24 cellular contexts compared by ENCODE assay signal in the genomic region with DNA sequence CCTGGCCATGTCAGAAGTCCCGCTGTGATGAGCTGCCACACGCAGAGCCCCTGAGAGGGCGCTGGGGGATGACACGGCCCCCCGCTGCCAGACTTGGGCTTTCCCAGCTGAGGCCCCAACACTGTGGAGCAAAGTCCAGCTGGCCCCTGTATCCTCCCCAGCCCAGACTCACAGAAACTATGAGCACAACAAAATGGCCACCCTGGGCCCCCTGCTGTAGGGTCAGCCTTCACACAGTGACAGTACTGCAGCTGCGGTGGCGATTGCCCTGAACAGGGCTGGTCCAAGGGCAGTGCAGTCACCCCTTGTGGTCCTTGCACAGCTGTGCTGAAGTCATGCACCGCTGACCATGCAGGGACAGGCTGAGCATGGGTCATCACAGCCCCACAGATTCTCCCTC.
DNase-seq lines count a peak whose midpoint lies in the region; ATAC-seq and TF ChIP-seq lines count a peak whose summit lies in the region.
"Had no signal": no experiment of that assay in that cellular context is flagged by ENCODE, and none has a peak within 500 bp of the region (broad histone marks: within the 10 kb centered on the region; RNA-seq: fewer than 3 reads in every experiment).

No MANE protein-coding gene starts in this region.

- H3K4me1 ChIP-seq in neuronal stem cell (ENCODE audit: control insufficient read depth in 2 of 2, insufficient read depth in 1 of 2, low read depth in 1 of 2, low read length in 2 of 2): peaks cover 0 to 8% of the 10 kb centered on the region in 2 donors
- no peaks in the 10 kb centered on the region for H3K4me1 ChIP-seq in body of pancreas

- no CpG with 5 or more reads among the region's 8 CpGs for WGBS in neuronal stem cell (ENCODE audit: extremely low coverage in 2 of 2, insufficient read length in 2 of 2, insufficient replicate concordance in 1 of 2), 2 donors
- 44 to 71% methylated on average over 2 to 8 of the region's 8 CpGs for WGBS in body of pancreas, 2 donors

- H3K23ac ChIP-seq in neuronal stem cell (ENCODE audit: low read depth, low read length, poor library complexity): no peak overlapping the region

- ATAC-seq in GM21786 (IDR thresholded peaks at IDR 0.05; ENCODE audit: unreplicated experiment): peak; percentile 43
- no peak for ATAC-seq in body of pancreas
- ATAC-seq: activated CD8-positive, alpha-beta memory T cell treated with anti-CD3 and anti-CD28 coated beads, Interleukin-2, amount 10 ng/mL, durations not matched to agents 7 days and 5 days; CD8-positive, alpha-beta T cell; PC-3 had no signal

- no peaks in the 10 kb centered on the region for H3K79me1 ChIP-seq in neuronal stem cell (ENCODE audit: low read depth, low read length)

- H3K27ac Mint-ChIP-seq in Calu3 (ENCODE audit: unreplicated experiment): no peak overlapping the region
- H3K27ac Mint-ChIP-seq: activated CD8-positive, alpha-beta memory T cell treated with anti-CD3 and anti-CD28 coated beads, Interleukin-2, amount 10 ng/mL, durations not matched to agents 7 days and 5 days; CD8-positive, alpha-beta T cell; natural killer cell treated with Interleukin-12 subunit alpha and Interleukin-12 subunit beta and Interleukin-15 and Interleukin-18, amount 100 ng/mL, for 72 hours; stimulated activated naive CD8-positive, alpha-beta T cell treated with anti-CD3 and anti-CD28 coated beads, Interleukin-15, Interleukin-2, amounts not matched to agents 100 ng/mL and 50 ng/mL, for 24 hours had no signal

- H3K4ac ChIP-seq in neuronal stem cell (ENCODE audit: low read length): no peak overlapping the region

- no peak overlapping the region for H2BK12ac ChIP-seq in neuronal stem cell (ENCODE audit: low read length)

- H3K4me3 ChIP-seq in GM06990 (replicated peaks; ENCODE audit: low read depth, low read length): no peak overlapping the region
- H3K4me3 ChIP-seq in neuronal stem cell (ENCODE audit: low read length in 2 of 2): no peak overlapping the region
- no peak overlapping the region for H3K4me3 ChIP-seq in body of pancreas

- H2BK15ac ChIP-seq in neuronal stem cell (ENCODE audit: low read length): no peak overlapping the region

- H2AK5ac ChIP-seq in neuronal stem cell (ENCODE audit: low read depth, low read length): no peak overlapping the region

- H3K27ac ChIP-seq in neuronal stem cell (replicated peaks; ENCODE audit: low read length) (no peak overlapping the region), body of pancreas (no peak overlapping the region)

- H3K4me1 Mint-ChIP-seq in Calu3 (ENCODE audit: low read depth, unreplicated experiment): no peaks in the 10 kb centered on the region
- H3K4me1 Mint-ChIP-seq: activated CD8-positive, alpha-beta memory T cell treated with anti-CD3 and anti-CD28 coated beads, Interleukin-2, amount 10 ng/mL, durations not matched to agents 7 days and 5 days had no signal

- H3K18ac ChIP-seq in neuronal stem cell (ENCODE audit: low read length): peak overlapping the region; percentile 45

- no peak overlapping the region for H3K4me3 Mint-ChIP-seq in Calu3 (ENCODE audit: low read depth, unreplicated experiment)
- H3K4me3 Mint-ChIP-seq: activated CD8-positive, alpha-beta memory T cell treated with anti-CD3 and anti-CD28 coated beads, Interleukin-2, amount 10 ng/mL, durations not matched to agents 7 days and 5 days; CD8-positive, alpha-beta T cell; natural killer cell treated with Interleukin-12 subunit alpha and Interleukin-12 subunit beta and Interleukin-15 and Interleukin-18, amount 100 ng/mL, for 72 hours; stimulated activated naive CD8-positive, alpha-beta T cell treated with anti-CD3 and anti-CD28 coated beads, Interleukin-15, Interleukin-2, amounts not matched to agents 100 ng/mL and 50 ng/mL, for 24 hours had no signal

- no peak overlapping the region for H3K9ac ChIP-seq in neuronal stem cell (ENCODE audit: low read depth, low read length, poor library complexity)
- H3K9ac ChIP-seq: SK-N-SH had no signal

- no peaks in the 10 kb centered on the region for H3K36me3 ChIP-seq in GM06990 (ENCODE audit: control insufficient read depth, insufficient read depth, low read length)
- no peaks in the 10 kb centered on the region for H3K36me3 ChIP-seq in neuronal stem cell (replicated peaks in 1 of 2; ENCODE audit: control insufficient read depth in 2 of 2, insufficient read depth in 2 of 2, low read length in 2 of 2)
- H3K36me3 ChIP-seq in body of pancreas (replicated peaks in 1 of 2; ENCODE audit: insufficient read depth in 1 of 2, low read depth in 2 of 2): no peaks in the 10 kb centered on the region

- no peak overlapping the region for H3K4me2 ChIP-seq in neuronal stem cell (ENCODE audit: insufficient read depth, low read length, poor library complexity, severe bottlenecking)
- H3K4me2 ChIP-seq: SK-N-SH had no signal

- no peak overlapping the region for H2BK120ac ChIP-seq in neuronal stem cell (ENCODE audit: low read depth, low read length)

- no peaks in the 10 kb centered on the region for H3K27me3 Mint-ChIP-seq in Calu3 (ENCODE audit: unreplicated experiment)
- H3K27me3 Mint-ChIP-seq: activated CD8-positive, alpha-beta memory T cell treated with anti-CD3 and anti-CD28 coated beads, Interleukin-2, amount 10 ng/mL, durations not matched to agents 7 days and 5 days; natural killer cell treated with Interleukin-12 subunit alpha and Interleukin-12 subunit beta and Interleukin-15 and Interleukin-18, amount 100 ng/mL, for 72 hours; stimulated activated naive CD8-positive, alpha-beta T cell treated with anti-CD3 and anti-CD28 coated beads, Interleukin-15, Interleukin-2, amounts not matched to agents 100 ng/mL and 50 ng/mL, for 24 hours had no signal

- H3K14ac ChIP-seq in neuronal stem cell (ENCODE audit: low read length): peak overlapping the region; percentile 5

- H4K8ac ChIP-seq in neuronal stem cell (ENCODE audit: low read depth, low read length): no peak overlapping the region

- no TSS peak for BruUV-seq in Calu3 (replicated peaks; lab: Mats Ljungman, UMichigan)

- peak overlapping the region; percentile 19 for H4K91ac ChIP-seq in neuronal stem cell (ENCODE audit: low read depth, low read length, poor library complexity)

- CTCF ChIA-PET in Calu3 (lab: Charles Lee): no interaction called here

- intact Hi-C loops in Calu3 (cut with micrococcal nuclease; ENCODE audit: unreplicated experiment) (no loop called here), body of pancreas (cut with DNase I) (no loop called here)

- peak overlapping the region; percentile 41 for H2AFZ ChIP-seq in neuronal stem cell (ENCODE audit: low read length)

- TF ChIP-seq CTCF in GM06990 (IDR thresholded peaks at IDR 0.05; ENCODE audit: insufficient read depth, low read length, poor library complexity, severe bottlenecking) (no peak), Calu3 (IDR thresholded peaks at IDR 0.05; ENCODE audit: unreplicated experiment) (no peak), body of pancreas (IDR thresholded peaks at IDR 0.05) (no peak)

- H3K27me3 ChIP-seq in GM06990 (replicated peaks; ENCODE audit: control insufficient read depth, insufficient read depth, low read length) (no peaks in the 10 kb centered on the region), neuronal stem cell (ENCODE audit: control insufficient read depth in 3 of 3, insufficient read depth in 3 of 3, low read depth in 1 of 3, low read length in 3 of 3) (no peaks in the 10 kb centered on the region), body of pancreas (no peaks in the 10 kb centered on the region)

- TF ChIP-seq POLR2A in body of pancreas (IDR thresholded peaks at IDR 0.05): no peak

- no peak overlapping the region for H2BK5ac ChIP-seq in neuronal stem cell (ENCODE audit: low read length)

- H3K9me3 Mint-ChIP-seq in Calu3 (ENCODE audit: low read depth, unreplicated experiment): no peaks in the 10 kb centered on the region
- H3K9me3 Mint-ChIP-seq: CD8-positive, alpha-beta T cell; natural killer cell treated with Interleukin-12 subunit alpha and Interleukin-12 subunit beta and Interleukin-15 and Interleukin-18, amount 100 ng/mL, for 72 hours had no signal

- H3K36me3 Mint-ChIP-seq in Calu3 (ENCODE audit: insufficient read depth, unreplicated experiment): no peaks in the 10 kb centered on the region
- H3K36me3 Mint-ChIP-seq: activated CD8-positive, alpha-beta memory T cell treated with anti-CD3 and anti-CD28 coated beads, Interleukin-2, amount 10 ng/mL, durations not matched to agents 7 days and 5 days; CD8-positive, alpha-beta T cell; natural killer cell treated with Interleukin-12 subunit alpha and Interleukin-12 subunit beta and Interleukin-15 and Interleukin-18, amount 100 ng/mL, for 72 hours had no signal

- H3K9me3 ChIP-seq in neuronal stem cell (replicated peaks in 1 of 2; ENCODE audit: control insufficient read depth in 2 of 2, insufficient read depth in 1 of 2, low read depth in 1 of 2, low read length in 2 of 2): peaks cover 0 to 7% of the 10 kb centered on the region in 2 donors
- peaks cover 0 to 2% (median 0%) of the 10 kb centered on the region in 3 donors for H3K9me3 ChIP-seq in body of pancreas
- H3K9me3 ChIP-seq: SK-N-SH had no signal

- DNase-seq in GM06990 (ENCODE audit: extremely low read depth, insufficient read length) (peak; percentile 33), RPMI7951 (ENCODE audit: low read depth) (peak; percentile 50), neuronal stem cell (ENCODE audit: low spot score) (no peak), SIG-M5 treated with dmso at 0.1 percent for 504 hours (lab: John Stamatoyannopoulos, UW; ENCODE audit: unreplicated experiment) (no peak), Calu3 (no peak), body of pancreas (no peak), H4 (ENCODE audit: low spot score) (no peak)
- DNase-seq: ACHN; activated CD4-positive, CD25-positive, alpha-beta regulatory T cell treated with anti-CD3 and anti-CD28 coated beads, Interleukin-2, amount 50 U/mL, for 72 hours; activated CD8-positive, alpha-beta memory T cell treated with anti-CD3 and anti-CD28 coated beads, Interleukin-2, amount 10 ng/mL, durations not matched to agents 7 days and 5 days; activated effector memory CD4-positive, alpha-beta T cell treated with Interleukin-2 at 50 U/mL for 16 hours; amniotic stem cell; CD8-positive, alpha-beta T cell; effector memory CD4-positive, alpha-beta T cell; islet precursor cell; mesendoderm; NCI-H2029 treated with DMSO at 0.1 percent for 48 hours; NCI-H524 treated with DMSO at 0.1 percent for 48 hours; PC-3; SK-N-SH; T1000 had no signal

Comparison
In these comparisons a context has a peak if more than half of its experiments do, and no peak if none do; other contexts are left out.
1. DNase-seq: peak in GM06990 (single experiment) and RPMI7951 (single experiment); none in neuronal stem cell (single experiment), SIG-M5 treated with dmso at 0.1 percent for 504 hours (single experiment), Calu3 (single experiment), body of pancreas (0 of 4) and H4 (single experiment).